Comparison of ENCODE assay signal across 20 cellular contexts in genomic region chr7:34622182-34622581, GRCh38. TPM values are rescaled to one million over a fixed set of nuclear protein-coding genes. Genes with fewer than 3 reads are reported as not detected.
DNase-seq lines count a peak whose midpoint lies in the region; ATAC-seq lines count a peak whose summit lies in the region.
"Had no signal": no experiment of that assay in that cellular context is flagged by ENCODE, and none has a peak within 500 bp of the region (broad histone marks: within the 10 kb centered on the region; RNA-seq: fewer than 3 reads in every experiment).

No MANE protein-coding gene starts in this region.

- intact Hi-C loops in Right ventricle myocardium superior (cut with DNase I) (no loop called here), left cardiac atrium (cut with DNase I) (no loop called here)

- H3K27ac ChIP-seq in mesodermal cell (ENCODE audit: low read depth, low read length, severe bottlenecking) = peak overlapping the region; percentile 4
- H3K27ac ChIP-seq: A549 had no signal

- ATAC-seq in Right ventricle myocardium superior (ENCODE audit: poor library complexity) = peak; percentile 27
- no peak for ATAC-seq in left cardiac atrium
- ATAC-seq in GM18861 (IDR thresholded peaks at IDR 0.05; ENCODE audit: unreplicated experiment) = no peak
- ATAC-seq: A549, HCT116, Right ventricle myocardium inferior had no signal

- WGBS in mesodermal cell (ENCODE audit: insufficient coverage in 2 of 2), 2 experiments = 67% methylated on average over 2 of the region's 2 CpGs; no CpG with 5 or more reads in 1 of the 2 experiments

- peaks cover 11% of the 10 kb centered on the region for H3K4me1 ChIP-seq in mesodermal cell (ENCODE audit: control insufficient read depth, insufficient read depth, low read length, poor library complexity, severe bottlenecking)
- H3K4me1 ChIP-seq: A549, BE2C had no signal

- no peak overlapping the region for H3K4me3 ChIP-seq in mesodermal cell (ENCODE audit: extremely low read depth, insufficient read depth, low read length, poor library complexity, severe bottlenecking)
- H3K4me3 ChIP-seq: A549 had no signal

- no peak for DNase-seq in Right ventricle myocardium superior
- DNase-seq in left cardiac atrium = no peak
- peak; percentile 9 for DNase-seq in astrocyte of the hippocampus (ENCODE audit: low read depth, low spot score)
- no peak for DNase-seq in GM03348 (ENCODE audit: low spot score)
- DNase-seq in DMS 273 (lab: John Stamatoyannopoulos, UW; ENCODE audit: unreplicated experiment) = no peak
- DNase-seq: BE2C, GOT3, NCI-H187 treated with DMSO at 0.1 percent for 48 hours, NCI-H226, NCI-H510A treated with DMSO at 0.1 percent for 48 hours, OCI-M1 had no signal

- no peaks in the 10 kb centered on the region for H3K9me3 ChIP-seq in mesodermal cell (ENCODE audit: control insufficient read depth, low read length)
- H3K9me3 ChIP-seq: A549, BE2C had no signal

- no peaks in the 10 kb centered on the region for H3K36me3 ChIP-seq in mesodermal cell (ENCODE audit: control insufficient read depth, insufficient read depth, low read length)
- H3K36me3 ChIP-seq: BE2C had no signal

RNA-seq across cellular contexts. Expression of gene NPSR1, which starts 35.8 kb away (rescaled TPM):
- total RNA-seq in Right ventricle myocardium superior = not detected
- not detected for total RNA-seq in left cardiac atrium
- not detected for polyA plus RNA-seq in mesodermal cell (2013, experiment 1 of 2)
- polyA plus RNA-seq in mesodermal cell (2013, experiment 2 of 2) = not detected
- total RNA-seq: M059J; Right ventricle myocardium inferior; SK-MEL-5; T-helper 1 cell treated with Interleukin-12 subunit alpha and Interleukin-12 subunit beta and Interleukin-4 antibody, amounts not matched to agents 30 ng/mL and 1 ng/mL, for 36 hours had no signal
- polyA plus RNA-seq: A549, IgD-negative memory B cell had no signal
